ENCODE assay signal across 9 cellular contexts in the genomic region with DNA sequence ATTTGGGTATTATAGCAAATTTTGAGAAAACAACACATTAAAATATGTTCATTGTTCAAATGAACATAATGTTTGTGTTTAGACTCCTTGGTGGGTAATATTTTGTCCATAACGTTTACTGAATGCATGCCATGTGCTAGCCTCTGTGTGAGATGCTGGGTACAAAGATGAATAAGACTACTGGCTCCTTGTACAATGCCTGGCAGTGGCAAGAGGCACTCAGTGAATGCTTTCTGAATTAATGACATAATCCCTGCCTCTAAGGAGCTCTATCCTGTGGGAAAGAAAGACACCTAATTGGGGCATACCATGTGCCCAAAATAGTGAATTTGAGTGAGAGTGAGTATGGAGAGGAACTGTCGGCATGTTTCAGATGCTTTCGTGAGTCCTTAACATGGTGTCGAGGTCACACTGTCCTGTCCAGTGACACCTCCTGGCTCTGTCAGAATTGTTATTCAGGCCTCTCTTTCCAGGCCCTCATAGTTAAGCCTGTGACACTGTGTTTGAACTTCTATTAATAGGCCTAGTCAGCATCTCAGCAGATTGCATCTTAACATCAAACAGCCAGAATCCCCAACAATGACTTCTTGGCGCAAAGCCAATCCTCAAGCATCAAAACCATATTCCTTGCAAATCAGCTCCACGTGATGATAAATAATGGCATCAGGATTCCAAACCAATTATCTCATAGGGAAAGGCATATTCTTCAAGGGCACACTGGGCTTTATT.
DNase-seq lines count a peak whose midpoint lies in the region; ATAC-seq and TF ChIP-seq lines count a peak whose summit lies in the region.
"Had no signal": no experiment of that assay in that cellular context is flagged by ENCODE, and none has a peak within 500 bp of the region (broad histone marks: within the 10 kb centered on the region; RNA-seq: fewer than 3 reads in every experiment).

No MANE protein-coding gene starts in this region.

- in situ Hi-C loops in astrocyte of the cerebellum (cut with HindIII; ENCODE audit: low sequenced_read_pairs): no loop called here

- no peak for TF ChIP-seq CTCF in astrocyte of the cerebellum (IDR thresholded peaks at IDR 0.05; ENCODE audit: low read depth, low read length, missing control alignments)

- no peak overlapping the region for H3K4me3 ChIP-seq in astrocyte of the cerebellum (ENCODE audit: low read depth, low read length)

- no peak for ATAC-seq in GM19397 (IDR thresholded peaks at IDR 0.05; ENCODE audit: unreplicated experiment)
- no peak for ATAC-seq in HG02571 (IDR thresholded peaks at IDR 0.05; ENCODE audit: unreplicated experiment)
- ATAC-seq: stimulated activated memory B cell treated with anti-CD40 and anti-IgM and Interleukin-4, amounts not matched to agents 10 μg/mL and 1 μg/mL and 100 μg/mL, for 72 hours had no signal

- peak; percentile 86 for DNase-seq in EH (ENCODE audit: low read depth)
- peak; percentile 17 to 24 for DNase-seq in NCI-H187 (lab: John Stamatoyannopoulos, UW)
- DNase-seq in astrocyte of the cerebellum (ENCODE audit: low read depth): peak; percentile 18
- peak; percentile 19 for DNase-seq in left kidney (ENCODE audit: low read depth, low spot score)
- no peak for DNase-seq in SW480 (ENCODE audit: low spot score)
- no peak for DNase-seq in T-helper 2 cell

Comparison
In these comparisons a context has a peak if more than half of its experiments do, and no peak if none do; other contexts are left out.
1. DNase-seq: peak in EH (single experiment), NCI-H187 (2 of 2), astrocyte of the cerebellum (single experiment) and left kidney (single experiment); none in SW480 (single experiment) and T-helper 2 cell (0 of 5).